Comparison of ENCODE assay signal across 17 cellular contexts in genomic region chr6:160103825-160104100, GRCh38. TPM values are rescaled to one million over a fixed set of nuclear protein-coding genes. Genes with fewer than 3 reads are reported as not detected.
"Had no signal": no experiment of that assay in that cellular context is flagged by ENCODE, and none has a peak within 500 bp of the region (broad histone marks: within the 10 kb centered on the region; RNA-seq: fewer than 3 reads in every experiment).

No MANE protein-coding gene starts in this region.

- H3K4me3 ChIP-seq: heart left ventricle, mucosa of descending colon, sigmoid colon, skin epidermis, suprapubic skin, transverse colon had no signal

- H3K27me3 Mint-ChIP-seq: dendritic cell treated with granulocyte-macrophage colony-stimulating factor and Interleukin-4, amounts not matched to agents 40 ng/mL and 50 ng/mL, for 4 days; naive thymus-derived CD8-positive, alpha-beta T cell had no signal

- H3K27ac ChIP-seq: heart left ventricle, neutrophil, sigmoid colon, suprapubic skin, transverse colon had no signal

- DNase-seq: caudate nucleus; heart left ventricle; hypothalamus; kidney glomerular epithelial cell; mammary epithelial cell; sigmoid colon; stimulated activated naive CD4-positive, alpha-beta T cell treated with Interleukin-2 at 50 U/mL for 16 hours had no signal

- H3K27me3 ChIP-seq: heart left ventricle, neutrophil, sigmoid colon, suprapubic skin, transverse colon had no signal

- H3K4me3 Mint-ChIP-seq: dendritic cell treated with granulocyte-macrophage colony-stimulating factor and Interleukin-4, amounts not matched to agents 40 ng/mL and 50 ng/mL, for 4 days; naive thymus-derived CD8-positive, alpha-beta T cell had no signal

- H3K27ac Mint-ChIP-seq: dendritic cell treated with granulocyte-macrophage colony-stimulating factor and Interleukin-4, amounts not matched to agents 40 ng/mL and 50 ng/mL, for 4 days had no signal

- H3K4me1 ChIP-seq: sigmoid colon had no signal

- H3K9me3 ChIP-seq: heart left ventricle, mucosa of descending colon, neutrophil, sigmoid colon, suprapubic skin, transverse colon had no signal

- H3K9me3 Mint-ChIP-seq: dendritic cell treated with granulocyte-macrophage colony-stimulating factor and Interleukin-4, amounts not matched to agents 40 ng/mL and 50 ng/mL, for 4 days; naive thymus-derived CD8-positive, alpha-beta T cell had no signal

RNA-seq across cellular contexts. Expression of gene SLC22A1, which starts 17.9 kb away (rescaled TPM):
- total RNA-seq: endothelial cell of umbilical vein, frontal cortex, glomerular endothelial cell had no signal
